ENCODE assay signal across 20 cellular contexts in the genomic region with DNA sequence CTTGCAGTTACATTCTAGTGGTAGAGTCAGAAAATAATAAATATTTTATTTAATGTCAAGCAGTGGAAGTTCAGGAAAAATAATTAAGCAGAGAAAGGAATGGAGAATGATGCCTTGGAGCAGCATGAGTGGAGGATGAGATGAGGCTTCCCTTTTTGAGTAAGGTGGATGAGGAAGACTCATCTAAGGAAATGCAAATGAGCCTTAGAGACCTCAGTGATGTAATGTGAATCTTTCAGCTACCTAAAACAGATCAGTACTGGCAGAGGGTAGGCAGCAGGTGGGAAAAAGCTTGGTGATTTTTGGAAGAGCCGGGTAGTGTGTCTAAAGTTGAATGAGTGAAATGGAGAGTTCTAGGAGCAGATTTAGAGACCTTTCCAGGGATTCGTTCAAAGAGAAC.
DNase-seq lines count a peak whose midpoint lies in the region; ATAC-seq, FAIRE-seq and TF ChIP-seq lines count a peak whose summit lies in the region.
"Had no signal": no experiment of that assay in that cellular context is flagged by ENCODE, and none has a peak within 500 bp of the region (broad histone marks: within the 10 kb centered on the region; RNA-seq: fewer than 3 reads in every experiment).

No MANE protein-coding gene starts in this region.

- no peaks in the 10 kb centered on the region for H3K9me3 Mint-ChIP-seq in activated T-helper 2 cell treated with anti-CD3 and anti-CD28 coated beads, Interferon-gamma antibody, Interleukin-2, Interleukin-4, amounts not matched to agents 10 μg/mL and 5 μg/mL and 100 μg/mL, durations not matched to agents 14 hours and 24 hours and 36 hours
- H3K9me3 Mint-ChIP-seq in progenitor cell of endocrine pancreas (ENCODE audit: low read depth): no peaks in the 10 kb centered on the region

- H3K4me1 ChIP-seq in hepatocyte (ENCODE audit: insufficient read depth): no peaks in the 10 kb centered on the region
- H3K4me1 ChIP-seq in smooth muscle cell (ENCODE audit: low read depth): no peaks in the 10 kb centered on the region
- H3K4me1 ChIP-seq: BLaER1, heart right ventricle had no signal

- whole genome bisulfite sequencing in hepatocyte (ENCODE audit: low lambda C conversion rate, missing lambda C conversion rate): 70% methylated on average over 2 of the region's 2 CpGs
- WGBS in smooth muscle cell (ENCODE audit: low lambda C conversion rate): 64% methylated on average over 2 of the region's 2 CpGs

- H3K36me3 ChIP-seq in hepatocyte (replicated peaks; ENCODE audit: insufficient read depth, low read depth) (no peaks in the 10 kb centered on the region), smooth muscle cell (ENCODE audit: low read depth) (no peaks in the 10 kb centered on the region)
- H3K36me3 ChIP-seq: BLaER1, cardiac muscle cell, heart right ventricle had no signal

- no peaks in the 10 kb centered on the region for H3F3A ChIP-seq in smooth muscle cell (ENCODE audit: low read depth)

- H3K4me3 Mint-ChIP-seq in activated T-helper 2 cell treated with anti-CD3 and anti-CD28 coated beads, Interferon-gamma antibody, Interleukin-2, Interleukin-4, amounts not matched to agents 10 μg/mL and 5 μg/mL and 100 μg/mL, durations not matched to agents 14 hours and 24 hours and 36 hours (ENCODE audit: low read depth): no peak overlapping the region
- H3K4me3 Mint-ChIP-seq in progenitor cell of endocrine pancreas (ENCODE audit: low read depth): no peak overlapping the region
- H3K4me3 Mint-ChIP-seq: activated CD8-positive, alpha-beta T cell treated with anti-CD3 and anti-CD28 coated beads, Interleukin-2, amount 10 ng/mL, durations not matched to agents 7 days and 5 days had no signal

- intact Hi-C loops in activated T-helper 2 cell treated with anti-CD3 and anti-CD28 coated beads, Interferon-gamma antibody, Interleukin-2, Interleukin-4, amounts not matched to agents 10 μg/mL and 5 μg/mL and 100 μg/mL, durations not matched to agents 14 hours and 24 hours and 36 hours (cut with micrococcal nuclease): no loop called here

- H3K27me3 Mint-ChIP-seq in activated T-helper 2 cell treated with anti-CD3 and anti-CD28 coated beads, Interferon-gamma antibody, Interleukin-2, Interleukin-4, amounts not matched to agents 10 μg/mL and 5 μg/mL and 100 μg/mL, durations not matched to agents 14 hours and 24 hours and 36 hours (ENCODE audit: low read depth): no peaks in the 10 kb centered on the region
- H3K27me3 Mint-ChIP-seq in progenitor cell of endocrine pancreas: no peaks in the 10 kb centered on the region

- no peak overlapping the region for H3K27ac Mint-ChIP-seq in activated T-helper 2 cell treated with anti-CD3 and anti-CD28 coated beads, Interferon-gamma antibody, Interleukin-2, Interleukin-4, amounts not matched to agents 10 μg/mL and 5 μg/mL and 100 μg/mL, durations not matched to agents 14 hours and 24 hours and 36 hours
- H3K27ac Mint-ChIP-seq in progenitor cell of endocrine pancreas: no peak overlapping the region
- H3K27ac Mint-ChIP-seq: activated CD8-positive, alpha-beta T cell treated with anti-CD3 and anti-CD28 coated beads, Interleukin-2, amount 10 ng/mL, durations not matched to agents 7 days and 5 days had no signal

- H3K9me2 ChIP-seq in hepatocyte (replicated peaks; ENCODE audit: insufficient read depth): no peaks in the 10 kb centered on the region

- no peak overlapping the region for H3K4me3 ChIP-seq in hepatocyte
- no peak overlapping the region for H3K4me3 ChIP-seq in smooth muscle cell
- H3K4me3 ChIP-seq: BLaER1, cardiac muscle cell, heart right ventricle had no signal

- peak; percentile 87 for ATAC-seq in GM21390 (IDR thresholded peaks at IDR 0.05; ENCODE audit: unreplicated experiment)
- ATAC-seq in HG02840 (IDR thresholded peaks at IDR 0.05; ENCODE audit: low FRiP score, unreplicated experiment): peak; percentile 93
- ATAC-seq in HG03196 (IDR thresholded peaks at IDR 0.05; ENCODE audit: unreplicated experiment): peak; percentile 58
- ATAC-seq: activated CD8-positive, alpha-beta T cell treated with anti-CD3 and anti-CD28 coated beads, Interleukin-2, amount 10 ng/mL, durations not matched to agents 7 days and 5 days; heart right ventricle had no signal

- DNase-seq in GM12891 (ENCODE audit: insufficient read length, low spot score): no peak
- DNase-seq in hepatocyte (ENCODE audit: low spot score): no peak
- no peak for DNase-seq in activated T-helper 2 cell treated with anti-CD3 and anti-CD28 coated beads, Interferon-gamma antibody, Interleukin-2, Interleukin-4, amounts not matched to agents 10 μg/mL and 5 μg/mL and 100 μg/mL, durations not matched to agents 14 hours and 24 hours and 36 hours (ENCODE audit: low spot score)
- no peak for DNase-seq in smooth muscle cell (lab: John Stamatoyannopoulos, UW; ENCODE audit: unreplicated experiment)
- no peak for DNase-seq in progenitor cell of endocrine pancreas (ENCODE audit: low spot score, unreplicated experiment)
- DNase-seq: 8988T; activated CD8-positive, alpha-beta T cell treated with anti-CD3 and anti-CD28 coated beads, Interleukin-2, amount 10 ng/mL, durations not matched to agents 7 days and 5 days; DMS 273 treated with DMSO at 0.1 percent for 48 hours; effector CD8-positive, alpha-beta T cell; heart right ventricle; mesendoderm; NCI-H1436 treated with DMSO at 0.1 percent for 48 hours; NCI-H2227 treated with DMSO at 0.1 percent for 48 hours had no signal

- TF ChIP-seq POLR2A in GM12891 (IDR thresholded peaks at IDR 0.05; ENCODE audit: low read depth, low read length): no peak

- no peaks in the 10 kb centered on the region for H3K79me2 ChIP-seq in hepatocyte
- H3K79me2 ChIP-seq in smooth muscle cell (ENCODE audit: low read depth): no peaks in the 10 kb centered on the region

- TF ChIP-seq CTCF in hepatocyte (IDR thresholded peaks at IDR 0.05; ENCODE audit: poor library complexity): no peak
- TF ChIP-seq CTCF in smooth muscle cell (IDR thresholded peaks at IDR 0.05; ENCODE audit: borderline replicate concordance, insufficient read depth, poor library complexity, severe bottlenecking): no peak
- TF ChIP-seq CTCF in progenitor cell of endocrine pancreas (IDR thresholded peaks at IDR 0.05; ENCODE audit: unreplicated experiment): no peak

- no peak for FAIRE-seq in GM12891 (lab: Jason Lieb, UNC)
- FAIRE-seq: HTR-8/SVneo had no signal

- no peaks in the 10 kb centered on the region for H3K9me3 ChIP-seq in hepatocyte (ENCODE audit: low read depth)
- H3K9me3 ChIP-seq in smooth muscle cell (replicated peaks; ENCODE audit: low read depth): no peaks in the 10 kb centered on the region
- H3K9me3 ChIP-seq: BLaER1, heart right ventricle had no signal

- no peaks in the 10 kb centered on the region for H3K36me3 Mint-ChIP-seq in activated T-helper 2 cell treated with anti-CD3 and anti-CD28 coated beads, Interferon-gamma antibody, Interleukin-2, Interleukin-4, amounts not matched to agents 10 μg/mL and 5 μg/mL and 100 μg/mL, durations not matched to agents 14 hours and 24 hours and 36 hours (ENCODE audit: low read depth)
- H3K36me3 Mint-ChIP-seq in progenitor cell of endocrine pancreas (ENCODE audit: insufficient read depth): no peaks in the 10 kb centered on the region

- H3K27ac ChIP-seq in hepatocyte: no peak overlapping the region
- H3K27ac ChIP-seq in smooth muscle cell (ENCODE audit: low read depth): no peak overlapping the region
- H3K27ac ChIP-seq: BLaER1, cardiac muscle cell, heart right ventricle, VCaP had no signal

- H2AFZ ChIP-seq in hepatocyte (no peak overlapping the region), smooth muscle cell (ENCODE audit: low read depth) (no peak overlapping the region)

- H3K4me2 ChIP-seq in hepatocyte (no peak overlapping the region), smooth muscle cell (no peak overlapping the region)
- H3K4me2 ChIP-seq: BLaER1 had no signal

- no peaks in the 10 kb centered on the region for H3K27me3 ChIP-seq in hepatocyte
- peaks cover 21% of the 10 kb centered on the region for H3K27me3 ChIP-seq in smooth muscle cell (ENCODE audit: low read depth)
- H3K27me3 ChIP-seq: BLaER1, cardiac muscle cell, heart right ventricle had no signal

- H3K9ac ChIP-seq in smooth muscle cell (ENCODE audit: low read depth): no peak overlapping the region
- H3K9ac ChIP-seq: BLaER1 had no signal

- no peaks in the 10 kb centered on the region for H4K20me1 ChIP-seq in hepatocyte (ENCODE audit: insufficient read depth, poor library complexity, severe bottlenecking)
- no peaks in the 10 kb centered on the region for H4K20me1 ChIP-seq in smooth muscle cell (ENCODE audit: low read depth)
- H4K20me1 ChIP-seq: BLaER1 had no signal

- H3K4me1 Mint-ChIP-seq in activated T-helper 2 cell treated with anti-CD3 and anti-CD28 coated beads, Interferon-gamma antibody, Interleukin-2, Interleukin-4, amounts not matched to agents 10 μg/mL and 5 μg/mL and 100 μg/mL, durations not matched to agents 14 hours and 24 hours and 36 hours (ENCODE audit: low read depth): no peaks in the 10 kb centered on the region
- no peaks in the 10 kb centered on the region for H3K4me1 Mint-ChIP-seq in progenitor cell of endocrine pancreas (ENCODE audit: low read depth)

TF ChIP-seq in GM12891, 5 proteins besides CTCF, POLR2A, EP300 and RAD21:
- no peak for TF ChIP-seq TAF1 (IDR thresholded peaks at IDR 0.05; ENCODE audit: low read depth, low read length)
- TF ChIP-seq POU2F2 (IDR thresholded peaks at IDR 0.05; ENCODE audit: low read depth, low read length): 0 out of 2 replicates have a peak, but pooled peaks have one; percentile 35
- no peak for TF ChIP-seq POLR2AphosphoS5 (IDR thresholded peaks at IDR 0.05; ENCODE audit: low read depth, low read length)
- no peak for TF ChIP-seq SPI1 (IDR thresholded peaks at IDR 0.05; ENCODE audit: low read depth, low read length)
- TF ChIP-seq PAX5 (IDR thresholded peaks at IDR 0.05; ENCODE audit: insufficient read depth, low read length, severe bottlenecking): no peak
